In the genomic region with DNA sequence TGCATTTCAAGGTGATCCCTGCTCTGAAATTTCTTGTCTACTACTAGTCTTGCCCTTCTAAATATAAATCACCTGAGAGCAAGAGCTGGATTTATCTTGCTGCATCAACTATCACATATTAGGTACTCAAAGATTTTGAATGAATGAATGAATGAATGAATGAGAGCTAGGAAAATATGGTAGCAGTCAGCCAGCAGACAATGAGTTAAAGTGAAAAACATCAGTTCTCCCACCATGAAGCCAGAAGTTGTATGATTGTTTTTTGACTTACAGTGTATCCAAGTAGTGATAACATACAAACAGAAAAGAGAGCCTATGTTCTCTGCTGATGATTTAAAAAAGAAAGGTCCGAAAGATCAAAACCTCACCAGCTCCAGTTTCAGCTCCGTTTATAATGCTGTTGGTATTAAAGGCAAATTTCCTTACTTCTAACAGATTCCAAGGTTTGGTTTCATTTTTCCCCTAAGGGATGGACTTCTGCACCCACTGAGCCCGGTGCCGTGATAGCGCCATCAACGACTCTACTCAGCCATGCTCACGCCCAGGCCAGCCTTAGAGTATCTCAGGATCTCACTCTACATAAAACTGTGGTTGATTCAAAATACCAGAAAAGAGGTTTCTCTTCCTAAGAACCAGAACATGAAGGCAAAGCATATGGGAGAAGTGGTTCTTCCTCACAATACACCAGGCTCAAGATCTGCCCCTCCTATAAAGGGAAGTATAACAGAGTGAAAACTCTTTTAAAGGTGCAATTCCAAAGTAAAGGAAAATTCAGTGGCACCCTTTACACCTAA, we compare ENCODE assay signal across 11 cellular contexts.
DNase-seq lines count a peak whose midpoint lies in the region; ATAC-seq, FAIRE-seq and TF ChIP-seq lines count a peak whose summit lies in the region.
"Had no signal": no experiment of that assay in that cellular context is flagged by ENCODE, and none has a peak within 500 bp of the region (broad histone marks: within the 10 kb centered on the region; RNA-seq: fewer than 3 reads in every experiment).

No MANE protein-coding gene starts in this region.

- H3K27me3 Mint-ChIP-seq in CD4-positive, alpha-beta T cell, result no peaks in the 10 kb centered on the region
- H3K27me3 Mint-ChIP-seq in activated naive CD8-positive, alpha-beta T cell treated with anti-CD3 and anti-CD28 coated beads, Interleukin-2, amount 50 U/mL, for 24 hours, result no peaks in the 10 kb centered on the region
- H3K27me3 Mint-ChIP-seq in natural killer cell treated with Interleukin-12 subunit alpha and Interleukin-12 subunit beta and Interleukin-15 and Interleukin-18, amount 100 ng/mL, for 72 hours, result no peaks in the 10 kb centered on the region
- H3K27me3 Mint-ChIP-seq: brain had no signal

- no peaks in the 10 kb centered on the region for H3K9me3 ChIP-seq in CD4-positive, alpha-beta T cell (ENCODE audit: control insufficient read depth, low read length)

- H3K27ac Mint-ChIP-seq in CD4-positive, alpha-beta T cell, result peak overlapping the region; percentile 98
- H3K27ac Mint-ChIP-seq in activated naive CD8-positive, alpha-beta T cell treated with anti-CD3 and anti-CD28 coated beads, Interleukin-2, amount 50 U/mL, for 24 hours, result peak overlapping the region; percentile 93
- H3K27ac Mint-ChIP-seq in natural killer cell treated with Interleukin-12 subunit alpha and Interleukin-12 subunit beta and Interleukin-15 and Interleukin-18, amount 100 ng/mL, for 72 hours, result peak overlapping the region; percentile 94 to 95

- H3K9me3 Mint-ChIP-seq in CD4-positive, alpha-beta T cell, result no peaks in the 10 kb centered on the region
- H3K9me3 Mint-ChIP-seq in activated naive CD8-positive, alpha-beta T cell treated with anti-CD3 and anti-CD28 coated beads, Interleukin-2, amount 50 U/mL, for 24 hours, result no peaks in the 10 kb centered on the region
- H3K9me3 Mint-ChIP-seq in natural killer cell treated with Interleukin-12 subunit alpha and Interleukin-12 subunit beta and Interleukin-15 and Interleukin-18, amount 100 ng/mL, for 72 hours, result peaks cover 3% of the 10 kb centered on the region
- H3K9me3 Mint-ChIP-seq: brain had no signal

- peak in 5 of 10 experiments; percentile 6 to 41 (median 12) for DNase-seq in CD4-positive, alpha-beta T cell
- DNase-seq in NB4 (ENCODE audit: low read depth) (peak; percentile 50), COLO829 (ENCODE audit: low spot score) (no peak), D721Med (ENCODE audit: insufficient read length, low spot score) (no peak), HK-2 (ENCODE audit: unreplicated experiment) (no peak)
- peak; percentile 34 for DNase-seq in activated naive CD8-positive, alpha-beta T cell treated with anti-CD3 and anti-CD28 coated beads, Interleukin-2, amount 50 U/mL, for 24 hours
- no peak for DNase-seq in natural killer cell treated with Interleukin-12 subunit alpha and Interleukin-12 subunit beta and Interleukin-15 and Interleukin-18, amount 100 ng/mL, for 72 hours (ENCODE audit: low spot score)
- DNase-seq: DMS53, GM23248 had no signal

- no peak for FAIRE-seq in D721Med (lab: Jason Lieb, UNC)

- H3K4me3 Mint-ChIP-seq in CD4-positive, alpha-beta T cell, result peak overlapping the region; percentile 96
- H3K4me3 Mint-ChIP-seq in activated naive CD8-positive, alpha-beta T cell treated with anti-CD3 and anti-CD28 coated beads, Interleukin-2, amount 50 U/mL, for 24 hours, result peak overlapping the region; percentile 94
- H3K4me3 Mint-ChIP-seq in natural killer cell treated with Interleukin-12 subunit alpha and Interleukin-12 subunit beta and Interleukin-15 and Interleukin-18, amount 100 ng/mL, for 72 hours, result peak overlapping the region; percentile 97
- H3K4me3 Mint-ChIP-seq: brain had no signal

- CTCF ChIA-PET in CD4-positive, alpha-beta T cell (lab: Charles Lee), result interaction anchor here (1.5 to 1.8 kb wide), 2 partner anchors 22 to 25 kb away, joined by 3 to 7 read pairs; no protein-coding TSS in a partner anchor

- peaks cover 87% of the 10 kb centered on the region for H3K4me1 Mint-ChIP-seq in CD4-positive, alpha-beta T cell (ENCODE audit: low read depth)
- H3K4me1 Mint-ChIP-seq in activated naive CD8-positive, alpha-beta T cell treated with anti-CD3 and anti-CD28 coated beads, Interleukin-2, amount 50 U/mL, for 24 hours, result peaks cover 66% of the 10 kb centered on the region
- peaks cover 52 to 57% of the 10 kb centered on the region in 2 donors for H3K4me1 Mint-ChIP-seq in natural killer cell treated with Interleukin-12 subunit alpha and Interleukin-12 subunit beta and Interleukin-15 and Interleukin-18, amount 100 ng/mL, for 72 hours (ENCODE audit: low read depth in 2 of 2)

- H3K27ac ChIP-seq in CD4-positive, alpha-beta T cell (ENCODE audit: low read depth, low read length), result peak overlapping the region; percentile 78
- H3K27ac ChIP-seq: GM23248 had no signal

- peak overlapping the region; percentile 98 for H3K4me3 ChIP-seq in NB4 (ENCODE audit: low read depth, low read length)
- H3K4me3 ChIP-seq: GM23248 had no signal

- intact Hi-C loops in CD4-positive, alpha-beta T cell (cut with DNase I, micrococcal nuclease), result loop anchor here in 1 of 2 experiments (2.0 kb wide), 1 partner anchor 24 kb away; no protein-coding TSS in a partner anchor

- ATAC-seq in CD4-positive, alpha-beta T cell (ENCODE audit: poor library complexity), result peak; percentile 45
- peak; percentile 65 for ATAC-seq in activated naive CD8-positive, alpha-beta T cell treated with anti-CD3 and anti-CD28 coated beads, Interleukin-2, amount 50 U/mL, for 24 hours
- ATAC-seq in natural killer cell treated with Interleukin-12 subunit alpha and Interleukin-12 subunit beta and Interleukin-15 and Interleukin-18, amount 100 ng/mL, for 72 hours, result peak; percentile 65 to 71
- ATAC-seq in HG03460 (IDR thresholded peaks at IDR 0.05; ENCODE audit: unreplicated experiment), result no peak

- no peak for TF ChIP-seq POLR2A in NB4 (IDR thresholded peaks at IDR 0.05; ENCODE audit: extremely low read depth, insufficient read length)

- H3K36me3 Mint-ChIP-seq in CD4-positive, alpha-beta T cell (ENCODE audit: low read depth), result peaks cover 53% of the 10 kb centered on the region
- H3K36me3 Mint-ChIP-seq in activated naive CD8-positive, alpha-beta T cell treated with anti-CD3 and anti-CD28 coated beads, Interleukin-2, amount 50 U/mL, for 24 hours (ENCODE audit: low read depth), result peaks cover 9% of the 10 kb centered on the region
- H3K36me3 Mint-ChIP-seq in natural killer cell treated with Interleukin-12 subunit alpha and Interleukin-12 subunit beta and Interleukin-15 and Interleukin-18, amount 100 ng/mL, for 72 hours, result peaks cover 8% of the 10 kb centered on the region

- TF ChIP-seq CTCF in CD4-positive, alpha-beta T cell (IDR thresholded peaks at IDR 0.05), result no peak
- TF ChIP-seq CTCF in NB4 (IDR thresholded peaks at IDR 0.05; ENCODE audit: low read depth, low read length), result no peak
- no peak for TF ChIP-seq CTCF in D721Med (IDR thresholded peaks at IDR 0.05; ENCODE audit: insufficient read depth, missing control alignments)

- POLR2A ChIA-PET in CD4-positive, alpha-beta T cell (lab: Charles Lee), result interaction anchor here (0.8 to 3.7 kb wide), 8 partner anchors 9 to 942 kb away, joined by 3 to 57 read pairs (median 7); a partner anchor contains a TSS

- H3K27me3 ChIP-seq in CD4-positive, alpha-beta T cell (ENCODE audit: control insufficient read depth, insufficient read depth, low read length), result no peaks in the 10 kb centered on the region

Comparison
In these comparisons a context has a peak if more than half of its experiments do, and no peak if none do; other contexts are left out.
1. DNase-seq: peak in NB4 (single experiment) and activated naive CD8-positive, alpha-beta T cell treated with anti-CD3 and anti-CD28 coated beads, Interleukin-2, amount 50 U/mL, for 24 hours (single experiment); none in natural killer cell treated with Interleukin-12 subunit alpha and Interleukin-12 subunit beta and Interleukin-15 and Interleukin-18, amount 100 ng/mL, for 72 hours (single experiment), COLO829 (single experiment), D721Med (single experiment) and HK-2 (single experiment).
2. Peak in every context shown above with its lines, with median percentiles within 50 percentile points of each other: H3K27ac Mint-ChIP-seq and H3K4me3 Mint-ChIP-seq.